11 cellular contexts compared by ENCODE assay signal in the genomic region with DNA sequence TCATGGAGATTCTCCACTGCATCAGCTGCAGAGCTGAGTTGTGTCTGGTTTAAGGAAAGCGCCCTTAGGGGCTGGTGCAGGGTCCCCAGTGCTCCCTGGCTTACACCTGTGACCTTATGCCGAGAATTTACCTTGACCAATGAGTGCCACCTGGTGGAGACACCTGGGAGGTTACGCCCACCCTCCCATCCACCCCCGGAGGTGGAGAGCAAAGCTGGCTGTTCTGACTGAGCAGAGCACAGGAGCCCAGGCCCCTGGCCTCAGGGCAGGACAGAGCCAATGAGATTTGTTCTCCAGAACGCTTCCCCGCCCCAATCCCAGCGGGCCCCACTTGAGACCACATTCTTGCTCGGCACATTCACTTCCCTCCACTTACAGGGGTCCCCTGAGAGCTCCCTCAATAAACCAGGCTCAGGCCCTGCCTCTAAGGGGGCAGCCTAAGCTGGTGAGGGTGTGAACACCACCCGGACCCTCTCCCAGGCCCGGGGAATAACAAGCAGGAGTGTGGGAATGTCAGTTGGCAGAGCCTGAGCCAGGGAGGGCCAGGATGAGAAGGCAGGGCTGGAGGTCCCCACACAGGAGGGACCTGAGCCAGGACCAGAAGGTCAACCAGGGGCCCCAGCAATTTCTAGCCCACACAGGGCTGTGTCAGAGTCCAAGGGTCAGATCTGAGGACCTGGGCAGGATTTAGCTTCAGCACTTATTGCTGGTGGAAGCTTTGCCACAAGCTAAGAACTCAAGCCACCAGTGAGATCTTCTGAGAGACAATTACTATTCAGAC.
DNase-seq lines count a peak whose midpoint lies in the region; ATAC-seq, FAIRE-seq and TF ChIP-seq lines count a peak whose summit lies in the region.
"Had no signal": no experiment of that assay in that cellular context is flagged by ENCODE, and none has a peak within 500 bp of the region (broad histone marks: within the 10 kb centered on the region; RNA-seq: fewer than 3 reads in every experiment).

No MANE protein-coding gene starts in this region.

- H2AFZ ChIP-seq in KMS-11 (ENCODE audit: low read depth) (no peak overlapping the region), K562 (ENCODE audit: low read depth, low read length) (no peak overlapping the region), osteoblast (ENCODE audit: low read length) (no peak overlapping the region)

- POLR2A ChIA-PET in K562 (lab: Yijun Ruan, JAX): no interaction called here

- CTCF ChIA-PET in K562 (lab: Yijun Ruan, JAX; ENCODE audit: low intra/inter-chr PET ratio): no interaction called here

- H3K27ac ChIP-seq in KMS-11 (no peak overlapping the region), K562 (ENCODE audit: extremely low read depth, low read depth, low read length) (no peak overlapping the region), osteoblast (ENCODE audit: low read depth, low read length) (no peak overlapping the region)

- H3K4me1 Mint-ChIP-seq in natural killer cell treated with Interleukin-12 subunit alpha and Interleukin-12 subunit beta and Interleukin-15 and Interleukin-18, amount 100 ng/mL, for 72 hours (ENCODE audit: low read depth in 2 of 2): no peaks in the 10 kb centered on the region
- H3K4me1 Mint-ChIP-seq: B cell had no signal

- ATAC-seq in K562: peak; percentile 72
- no peak for ATAC-seq in GM21825 (IDR thresholded peaks at IDR 0.05; ENCODE audit: unreplicated experiment)
- ATAC-seq in natural killer cell treated with Interleukin-12 subunit alpha and Interleukin-12 subunit beta and Interleukin-15 and Interleukin-18, amount 100 ng/mL, for 72 hours: no peak
- no peak for ATAC-seq in HG02981 (IDR thresholded peaks at IDR 0.05; ENCODE audit: unreplicated experiment)
- ATAC-seq: esophagus mucosa had no signal

- H3K79me2 ChIP-seq in KMS-11 (ENCODE audit: insufficient read depth, low read depth) (no peaks in the 10 kb centered on the region), K562 (ENCODE audit: control insufficient read depth, insufficient read depth, low read length) (no peaks in the 10 kb centered on the region), osteoblast (ENCODE audit: insufficient read depth, low read length) (no peaks in the 10 kb centered on the region)

- H4K20me1 ChIP-seq in KMS-11 (ENCODE audit: insufficient read depth) (no peaks in the 10 kb centered on the region), K562 (replicated peaks; ENCODE audit: control insufficient read depth, insufficient read depth, low read length) (no peaks in the 10 kb centered on the region; the same call in 1 of the 2 replicates), osteoblast (ENCODE audit: insufficient read depth, low read length) (no peaks in the 10 kb centered on the region)

- H3K27me3 ChIP-seq in KMS-11 (ENCODE audit: insufficient read depth, low read depth) (no peaks in the 10 kb centered on the region), K562 (ENCODE audit: control insufficient read depth in 2 of 2, insufficient read depth in 2 of 2, low read length in 2 of 2) (peaks cover 0 to 9% of the 10 kb centered on the region in 2 experiments; a peak in 2 of 5 replicates), osteoblast (ENCODE audit: insufficient read depth, low read length) (no peaks in the 10 kb centered on the region)

- H3K27me3 Mint-ChIP-seq in natural killer cell treated with Interleukin-12 subunit alpha and Interleukin-12 subunit beta and Interleukin-15 and Interleukin-18, amount 100 ng/mL, for 72 hours: peaks cover 16 to 22% of the 10 kb centered on the region in 2 donors

- intact Hi-C loops in K562 (cut with micrococcal nuclease): no loop called here

- in situ Hi-C loops in K562 (cut with MboI): no loop called here

- DNase-seq in NCI-H82 (lab: John Stamatoyannopoulos, UW) (peak; percentile 72), NCI-H82 treated with DMSO at 0.1 percent for 48 hours (lab: John Stamatoyannopoulos, UW; ENCODE audit: unreplicated experiment) (no peak), K562 (ENCODE audit: extremely low read depth in 1 of 4, low spot score in 3 of 4) (peak; percentile 7 to 55 (median 46)), osteoblast (ENCODE audit: insufficient read length, low spot score, missing footprints) (peak; percentile 37)
- no peak for DNase-seq in natural killer cell treated with Interleukin-12 subunit alpha and Interleukin-12 subunit beta and Interleukin-15 and Interleukin-18, amount 100 ng/mL, for 72 hours (ENCODE audit: low spot score)
- DNase-seq: NCI-H226 had no signal

- TF ChIP-seq EP300 in K562 (IDR thresholded peaks at IDR 0.05; ENCODE audit: low read length): no peak

- TF ChIP-seq RAD21 in K562 (CRISPR knock-in tag; conservative IDR thresholded peaks at IDR 0.05 in 1 of 2, IDR thresholded peaks at IDR 0.05 in 1 of 2): peak in 1 of 2 experiments; percentile 20; a peak in 2 of 4 replicates

- BruUV-seq in K562 (replicated peaks; lab: Mats Ljungman, UMichigan): no TSS peak

- no peak overlapping the region for H3K27ac Mint-ChIP-seq in natural killer cell treated with Interleukin-12 subunit alpha and Interleukin-12 subunit beta and Interleukin-15 and Interleukin-18, amount 100 ng/mL, for 72 hours
- H3K27ac Mint-ChIP-seq: B cell had no signal

- H3K4me3 ChIP-seq in KMS-11 (IDR thresholded peaks at IDR 0.05; ENCODE audit: insufficient read depth, low read depth, low read length) (no peak overlapping the region), K562 (no peak overlapping the region), osteoblast (ENCODE audit: insufficient read depth, low read length) (no peak overlapping the region)

- H3K9ac ChIP-seq in KMS-11: no peak overlapping the region
- no peak overlapping the region for H3K9ac ChIP-seq in K562 (ENCODE audit: insufficient read depth in 1 of 2, low read depth in 2 of 2, low read length in 2 of 2)

- H3K4me3 Mint-ChIP-seq in natural killer cell treated with Interleukin-12 subunit alpha and Interleukin-12 subunit beta and Interleukin-15 and Interleukin-18, amount 100 ng/mL, for 72 hours: no peak overlapping the region
- H3K4me3 Mint-ChIP-seq: B cell had no signal

- no peaks in the 10 kb centered on the region for H3K9me1 ChIP-seq in K562 (ENCODE audit: control insufficient read depth, insufficient read depth, low read length)

- H3K4me2 ChIP-seq in KMS-11: no peak overlapping the region
- H3K4me2 ChIP-seq in K562 (ENCODE audit: insufficient read depth, low read length): no peak overlapping the region
- H3K4me2 ChIP-seq in osteoblast (ENCODE audit: insufficient read depth, low read length): no peak overlapping the region

- TF ChIP-seq CTCF in KMS-11 (conservative IDR thresholded peaks at IDR 0.05; ENCODE audit: low read depth, low read length): peak; percentile 40; the same call in 1 of the 2 replicates
- peak; percentile 22 to 42 (median 30); a peak in 2 of 6 replicates for TF ChIP-seq CTCF in K562 (IDR thresholded peaks at IDR 0.05 in 2 of 3, conservative IDR thresholded peaks at IDR 0.05 in 1 of 3; ENCODE audit: insufficient read depth in 2 of 3, low read depth in 1 of 3, low read length in 3 of 3)
- TF ChIP-seq CTCF in osteoblast (IDR thresholded peaks at IDR 0.05; ENCODE audit: extremely low read depth, low read depth, low read length): no peak

- 2% methylated on average over 8 of the region's 10 CpGs for WGBS in K562 (ENCODE audit: insufficient coverage, low coverage, missing lambda C conversion rate)

- no peaks in the 10 kb centered on the region for H3K36me3 ChIP-seq in KMS-11 (ENCODE audit: insufficient read depth)
- no peaks in the 10 kb centered on the region for H3K36me3 ChIP-seq in K562 (ENCODE audit: control insufficient read depth, insufficient read depth, low read length)
- H3K36me3 ChIP-seq in osteoblast (ENCODE audit: insufficient read depth, low read length): no peaks in the 10 kb centered on the region

- no peaks in the 10 kb centered on the region for H3K4me1 ChIP-seq in KMS-11 (ENCODE audit: low read depth, poor library complexity, severe bottlenecking)
- H3K4me1 ChIP-seq in K562 (replicated peaks in 1 of 2; ENCODE audit: control insufficient read depth in 2 of 2, insufficient read depth in 2 of 2, low read length in 2 of 2): no peaks in the 10 kb centered on the region
- no peaks in the 10 kb centered on the region for H3K4me1 ChIP-seq in osteoblast (ENCODE audit: insufficient read depth, low read length)

- H3K9me3 Mint-ChIP-seq in natural killer cell treated with Interleukin-12 subunit alpha and Interleukin-12 subunit beta and Interleukin-15 and Interleukin-18, amount 100 ng/mL, for 72 hours: no peaks in the 10 kb centered on the region

- H3K36me3 Mint-ChIP-seq in natural killer cell treated with Interleukin-12 subunit alpha and Interleukin-12 subunit beta and Interleukin-15 and Interleukin-18, amount 100 ng/mL, for 72 hours: no peaks in the 10 kb centered on the region

- no peak for TF ChIP-seq POLR2A in K562 (conservative IDR thresholded peaks at IDR 0.05)

- no peak for FAIRE-seq in K562 (lab: Jason Lieb, UNC)

- no peaks in the 10 kb centered on the region for H3K9me3 ChIP-seq in K562 (replicated peaks; ENCODE audit: control insufficient read depth, insufficient read depth, low read depth, low read length)
- H3K9me3 ChIP-seq in osteoblast (ENCODE audit: low read depth, low read length): no peaks in the 10 kb centered on the region

TF ChIP-seq in K562, 482 proteins besides CTCF, POLR2A, EP300 and RAD21 (continues in another document):
- TF ChIP-seq PTRF (tag; IDR thresholded peaks at IDR 0.05): no peak
- TF ChIP-seq, protein P1, sequence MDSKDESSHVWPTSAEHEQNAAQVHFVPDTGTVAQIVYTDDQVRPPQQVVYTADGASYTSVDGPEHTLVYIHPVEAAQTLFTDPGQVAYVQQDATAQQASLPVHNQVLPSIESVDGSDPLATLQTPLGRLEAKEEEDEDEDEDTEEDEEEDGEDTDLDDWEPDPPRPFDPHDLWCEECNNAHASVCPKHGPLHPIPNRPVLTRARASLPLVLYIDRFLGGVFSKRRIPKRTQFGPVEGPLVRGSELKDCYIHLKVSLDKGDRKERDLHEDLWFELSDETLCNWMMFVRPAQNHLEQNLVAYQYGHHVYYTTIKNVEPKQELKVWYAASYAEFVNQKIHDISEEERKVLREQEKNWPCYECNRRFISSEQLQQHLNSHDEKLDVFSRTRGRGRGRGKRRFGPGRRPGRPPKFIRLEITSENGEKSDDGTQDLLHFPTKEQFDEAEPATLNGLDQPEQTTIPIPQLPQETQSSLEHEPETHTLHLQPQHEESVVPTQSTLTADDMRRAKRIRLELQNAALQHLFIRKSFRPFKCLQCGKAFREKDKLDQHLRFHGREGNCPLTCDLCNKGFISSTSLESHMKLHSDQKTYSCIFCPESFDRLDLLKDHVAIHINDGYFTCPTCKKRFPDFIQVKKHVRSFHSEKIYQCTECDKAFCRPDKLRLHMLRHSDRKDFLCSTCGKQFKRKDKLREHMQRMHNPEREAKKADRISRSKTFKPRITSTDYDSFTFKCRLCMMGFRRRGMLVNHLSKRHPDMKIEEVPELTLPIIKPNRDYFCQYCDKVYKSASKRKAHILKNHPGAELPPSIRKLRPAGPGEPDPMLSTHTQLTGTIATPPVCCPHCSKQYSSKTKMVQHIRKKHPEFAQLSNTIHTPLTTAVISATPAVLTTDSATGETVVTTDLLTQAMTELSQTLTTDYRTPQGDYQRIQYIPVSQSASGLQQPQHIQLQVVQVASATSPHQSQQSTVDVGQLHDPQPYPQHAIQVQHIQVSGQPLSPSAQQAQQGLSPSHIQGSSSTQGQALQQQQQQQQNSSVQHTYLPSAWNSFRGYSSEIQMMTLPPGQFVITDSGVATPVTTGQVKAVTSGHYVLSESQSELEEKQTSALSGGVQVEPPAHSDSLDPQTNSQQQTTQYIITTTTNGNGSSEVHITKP (IDR thresholded peaks at IDR 0.05; ENCODE audit: partially characterized antibody): no peak

Comparison
In these comparisons a context has a peak if more than half of its experiments do, and no peak if none do; other contexts are left out.
1. DNase-seq: peak in NCI-H82 (single experiment), K562 (4 of 4) and osteoblast (single experiment); none in NCI-H82 treated with DMSO at 0.1 percent for 48 hours (single experiment) and natural killer cell treated with Interleukin-12 subunit alpha and Interleukin-12 subunit beta and Interleukin-15 and Interleukin-18, amount 100 ng/mL, for 72 hours (single experiment).